Comparison of ENCODE assay signal across 20 cellular contexts in the genomic region with DNA sequence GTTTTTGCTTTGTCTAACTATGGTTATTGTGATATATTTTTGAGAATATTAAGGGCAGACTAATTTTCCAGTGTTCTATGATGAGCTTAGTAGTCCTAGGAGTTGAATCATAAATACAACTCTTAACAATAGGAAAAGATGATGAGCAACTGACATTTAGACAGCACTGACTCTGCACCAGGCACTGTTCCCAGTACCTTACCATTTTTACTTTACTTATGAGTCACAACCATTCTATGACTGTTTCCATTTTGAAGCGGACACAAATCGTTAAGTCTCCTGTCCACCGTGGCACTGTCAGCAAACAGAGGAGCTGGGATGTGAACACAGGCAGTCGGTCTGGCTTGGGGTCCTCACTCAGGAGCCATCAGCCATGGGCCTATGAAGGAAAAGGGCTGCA. TPM values are rescaled to one million over a fixed set of nuclear protein-coding genes. Genes with fewer than 3 reads are reported as not detected.
DNase-seq lines count a peak whose midpoint lies in the region; ATAC-seq and TF ChIP-seq lines count a peak whose summit lies in the region.
"Had no signal": no experiment of that assay in that cellular context is flagged by ENCODE, and none has a peak within 500 bp of the region (broad histone marks: within the 10 kb centered on the region; RNA-seq: fewer than 3 reads in every experiment).

No MANE protein-coding gene starts in this region.

- ATAC-seq in Panc1 = peak; percentile 75; the same call in 1 of the 2 replicates

- H3K27ac ChIP-seq in Panc1 (ENCODE audit: low read length) = no peak overlapping the region
- H3K27ac ChIP-seq in epithelial cell of prostate = peak overlapping the region; percentile 4
- H3K27ac ChIP-seq: brain microvascular endothelial cell, skin epidermis, VCaP had no signal

- intact Hi-C loops in Panc1 (cut with micrococcal nuclease; ENCODE audit: unreplicated experiment) = no loop called here

- no peaks in the 10 kb centered on the region for H3K27me3 ChIP-seq in Panc1 (ENCODE audit: control insufficient read depth, insufficient read depth, low read length)
- H3K27me3 ChIP-seq: BE2C, brain microvascular endothelial cell had no signal

- POLR2A ChIA-PET in Panc1 (lab: Charles Lee) = no interaction called here

- no peak overlapping the region for H3K4me3 ChIP-seq in Panc1 (ENCODE audit: low read depth in 2 of 2, low read length in 2 of 2)
- H3K4me3 ChIP-seq: skin epidermis had no signal

- H3K4me1 ChIP-seq in Panc1 (ENCODE audit: control insufficient read depth, insufficient read depth, low read length) = no peaks in the 10 kb centered on the region
- H3K4me1 ChIP-seq: BE2C had no signal

- no peak for TF ChIP-seq CTCF in Panc1 (IDR thresholded peaks at IDR 0.05)
- TF ChIP-seq CTCF in chondrocyte (IDR thresholded peaks at IDR 0.05) = no peak

- H3K36me3 Mint-ChIP-seq in activated T-cell treated with anti-CD3 and anti-CD28 coated beads, Interleukin-2, amount 50 U/mL, for 24 hours (ENCODE audit: low read depth) = no peaks in the 10 kb centered on the region
- H3K36me3 Mint-ChIP-seq in stimulated activated naive CD8-positive, alpha-beta T cell treated with anti-CD3 and anti-CD28 coated beads, Interleukin-15, Interleukin-2, amounts not matched to agents 100 ng/mL and 50 ng/mL, for 24 hours (ENCODE audit: low read depth) = no peaks in the 10 kb centered on the region
- H3K36me3 Mint-ChIP-seq in chondrocyte (ENCODE audit: low read depth) = no peaks in the 10 kb centered on the region

- CTCF ChIA-PET in Panc1 (lab: Charles Lee) = no interaction called here

- peaks cover 44% of the 10 kb centered on the region for H3K4me1 Mint-ChIP-seq in activated T-cell treated with anti-CD3 and anti-CD28 coated beads, Interleukin-2, amount 50 U/mL, for 24 hours (ENCODE audit: low read depth)
- H3K4me1 Mint-ChIP-seq in stimulated activated naive CD8-positive, alpha-beta T cell treated with anti-CD3 and anti-CD28 coated beads, Interleukin-15, Interleukin-2, amounts not matched to agents 100 ng/mL and 50 ng/mL, for 24 hours (ENCODE audit: low read depth) = peaks cover 47% of the 10 kb centered on the region
- H3K4me1 Mint-ChIP-seq in chondrocyte (ENCODE audit: low read depth) = no peaks in the 10 kb centered on the region

- in situ Hi-C loops in Panc1 (cut with HindIII; ENCODE audit: low pct_unique_long_range_greater_than_20kb, low sequenced_read_pairs) = no loop called here

- H3K4me3 Mint-ChIP-seq in activated T-cell treated with anti-CD3 and anti-CD28 coated beads, Interleukin-2, amount 50 U/mL, for 24 hours = no peak overlapping the region
- H3K4me3 Mint-ChIP-seq in stimulated activated naive CD8-positive, alpha-beta T cell treated with anti-CD3 and anti-CD28 coated beads, Interleukin-15, Interleukin-2, amounts not matched to agents 100 ng/mL and 50 ng/mL, for 24 hours = no peak overlapping the region
- no peak overlapping the region for H3K4me3 Mint-ChIP-seq in chondrocyte (ENCODE audit: unreplicated experiment)

- no TSS peak for BruUV-seq in Panc1 (replicated peaks; lab: Mats Ljungman, UMichigan)

- no peak for DNase-seq in activated T-cell treated with anti-CD3 and anti-CD28 coated beads, Interleukin-2, amount 50 U/mL, for 24 hours
- DNase-seq in activated T-cell treated with anti-CD3 and anti-CD28 coated beads, Interleukin-2, amount 50 U/mL, for 1 hour = no peak
- DNase-seq in Panc1 (ENCODE audit: low read depth, low spot score) (peak; percentile 53), epithelial cell of prostate (ENCODE audit: low read depth, low spot score) (no peak), chondrocyte (ENCODE audit: low spot score) (no peak), NCI-H82 treated with DMSO at 0.1 percent for 48 hours (lab: John Stamatoyannopoulos, UW; ENCODE audit: unreplicated experiment) (no peak), COLO668 (lab: John Stamatoyannopoulos, UW; ENCODE audit: unreplicated experiment) (no peak)
- DNase-seq: activated effector memory CD4-positive, alpha-beta T cell treated with anti-CD3 and anti-CD28 coated beads, Interleukin-2, amount 50 U/mL, for 16 hours; BE2C; brain microvascular endothelial cell; DMS153; effector memory CD4-positive, alpha-beta T cell; glutamatergic neuron; MM.1S had no signal

- peak overlapping the region; percentile 86 for H3K27ac Mint-ChIP-seq in activated T-cell treated with anti-CD3 and anti-CD28 coated beads, Interleukin-2, amount 50 U/mL, for 24 hours
- peak overlapping the region; percentile 67 for H3K27ac Mint-ChIP-seq in stimulated activated naive CD8-positive, alpha-beta T cell treated with anti-CD3 and anti-CD28 coated beads, Interleukin-15, Interleukin-2, amounts not matched to agents 100 ng/mL and 50 ng/mL, for 24 hours
- no peak overlapping the region for H3K27ac Mint-ChIP-seq in chondrocyte (ENCODE audit: unreplicated experiment)

- H3K9me3 ChIP-seq in Panc1 (ENCODE audit: control insufficient read depth, insufficient read depth, low read depth, low read length) = no peaks in the 10 kb centered on the region
- H3K9me3 ChIP-seq: BE2C had no signal

- peaks cover 2% of the 10 kb centered on the region for H3K9me3 Mint-ChIP-seq in activated T-cell treated with anti-CD3 and anti-CD28 coated beads, Interleukin-2, amount 50 U/mL, for 24 hours
- H3K9me3 Mint-ChIP-seq in stimulated activated naive CD8-positive, alpha-beta T cell treated with anti-CD3 and anti-CD28 coated beads, Interleukin-15, Interleukin-2, amounts not matched to agents 100 ng/mL and 50 ng/mL, for 24 hours = no peaks in the 10 kb centered on the region
- no peaks in the 10 kb centered on the region for H3K9me3 Mint-ChIP-seq in chondrocyte (ENCODE audit: low read depth)

- no peaks in the 10 kb centered on the region for H3K36me3 ChIP-seq in Panc1 (ENCODE audit: control insufficient read depth, insufficient read depth, low read length)
- H3K36me3 ChIP-seq: BE2C, brain microvascular endothelial cell had no signal

- H3K27me3 Mint-ChIP-seq in activated T-cell treated with anti-CD3 and anti-CD28 coated beads, Interleukin-2, amount 50 U/mL, for 24 hours = peaks cover 42% of the 10 kb centered on the region
- H3K27me3 Mint-ChIP-seq in stimulated activated naive CD8-positive, alpha-beta T cell treated with anti-CD3 and anti-CD28 coated beads, Interleukin-15, Interleukin-2, amounts not matched to agents 100 ng/mL and 50 ng/mL, for 24 hours = peaks cover 31% of the 10 kb centered on the region
- peaks cover 47% of the 10 kb centered on the region for H3K27me3 Mint-ChIP-seq in chondrocyte (ENCODE audit: low read depth)

RNA-seq across cellular contexts. Expression of gene SCGB2A2, which starts 3.4 kb away (rescaled TPM):
- total RNA-seq in Panc1 (2021; ENCODE audit: unreplicated experiment) = not detected
- polyA plus RNA-seq in Panc1 (2012; ENCODE audit: insufficient read length) = not detected
- total RNA-seq in chondrocyte = not detected in 3 replicates
- total RNA-seq: mucosa of gallbladder, omental fat pad had no signal
- polyA plus RNA-seq: keratinocyte had no signal

RNA-seq across cellular contexts. Expression of gene SCGB1D2, which starts 24.5 kb away (rescaled TPM):
- total RNA-seq in Panc1 (2021; ENCODE audit: unreplicated experiment) (0.85 TPM), chondrocyte (not detected in 3 replicates)
- 1.4 TPM for polyA plus RNA-seq in Panc1 (2012; ENCODE audit: insufficient read length)
- total RNA-seq: mucosa of gallbladder, omental fat pad had no signal
- polyA plus RNA-seq: keratinocyte had no signal

RNA-seq across cellular contexts. Expression of gene SCGB1D4, which starts 32.3 kb away (rescaled TPM):
- total RNA-seq in Panc1 (2021; ENCODE audit: unreplicated experiment) = not detected
- not detected for polyA plus RNA-seq in Panc1 (2012; ENCODE audit: insufficient read length)
- not detected in 3 replicates for total RNA-seq in chondrocyte
- total RNA-seq: mucosa of gallbladder, omental fat pad had no signal
- polyA plus RNA-seq: keratinocyte had no signal

RNA-seq across cellular contexts. Expression of gene SCGB2A1, which starts 58.1 kb away (rescaled TPM):
- not detected for total RNA-seq in Panc1 (2021; ENCODE audit: unreplicated experiment)
- not detected for polyA plus RNA-seq in Panc1 (2012; ENCODE audit: insufficient read length)
- total RNA-seq in chondrocyte = not detected in 3 replicates
- total RNA-seq: omental fat pad had no signal
- polyA plus RNA-seq: keratinocyte had no signal
